8 cellular contexts compared by ENCODE assay signal in the genomic region with DNA sequence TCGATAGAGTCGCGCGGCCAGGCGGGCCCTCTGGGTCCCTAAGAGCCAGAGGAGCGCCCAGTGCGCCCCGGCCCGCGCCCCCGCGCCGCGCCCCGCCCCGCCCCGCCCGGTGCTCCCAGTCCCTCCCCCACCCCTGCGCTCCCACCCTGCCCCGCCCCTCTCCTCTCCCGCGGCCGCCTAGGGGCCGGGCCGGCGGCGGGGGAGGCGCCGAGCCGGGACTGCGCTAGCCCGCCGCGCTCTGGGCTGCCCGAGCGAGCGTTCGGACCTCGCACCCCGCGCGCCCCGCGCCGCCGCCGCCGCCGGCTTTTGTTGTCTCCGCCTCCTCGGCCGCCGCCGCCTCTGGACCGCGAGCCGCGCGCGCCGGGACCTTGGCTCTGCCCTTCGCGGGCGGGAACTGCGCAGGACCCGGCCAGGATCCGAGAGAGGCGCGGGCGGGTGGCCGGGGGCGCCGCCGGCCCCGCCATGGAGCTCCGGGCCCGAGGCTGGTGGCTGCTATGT.
DNase-seq lines count a peak whose midpoint lies in the region; ATAC-seq and TF ChIP-seq lines count a peak whose summit lies in the region.

A gene with protein sequence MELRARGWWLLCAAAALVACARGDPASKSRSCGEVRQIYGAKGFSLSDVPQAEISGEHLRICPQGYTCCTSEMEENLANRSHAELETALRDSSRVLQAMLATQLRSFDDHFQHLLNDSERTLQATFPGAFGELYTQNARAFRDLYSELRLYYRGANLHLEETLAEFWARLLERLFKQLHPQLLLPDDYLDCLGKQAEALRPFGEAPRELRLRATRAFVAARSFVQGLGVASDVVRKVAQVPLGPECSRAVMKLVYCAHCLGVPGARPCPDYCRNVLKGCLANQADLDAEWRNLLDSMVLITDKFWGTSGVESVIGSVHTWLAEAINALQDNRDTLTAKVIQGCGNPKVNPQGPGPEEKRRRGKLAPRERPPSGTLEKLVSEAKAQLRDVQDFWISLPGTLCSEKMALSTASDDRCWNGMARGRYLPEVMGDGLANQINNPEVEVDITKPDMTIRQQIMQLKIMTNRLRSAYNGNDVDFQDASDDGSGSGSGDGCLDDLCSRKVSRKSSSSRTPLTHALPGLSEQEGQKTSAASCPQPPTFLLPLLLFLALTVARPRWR (plus strand): TSS at position 207 of the 498 bp plus-strand sequence. CDS start 256 bp downstream, at position 463.

- peak within 1 kb of the TSS; percentile 81 to 96 for H3K27ac ChIP-seq in coronary artery

- DNase-seq in COLO829 (ENCODE audit: low spot score) = peak; percentile 56
- peak; percentile 34 for DNase-seq in KBM-7
- DNase-seq in T-helper 2 cell = peak in 3 of 5 experiments; percentile 30 to 72 (median 50)
- no peak for DNase-seq in coronary artery (ENCODE audit: low spot score)
- peak; percentile 79 for DNase-seq in kidney tubule cell (ENCODE audit: low spot score)
- DNase-seq in stimulated activated CD8-positive, alpha-beta memory T cell treated with anti-CD3 and anti-CD28 coated beads, Interleukin-12 subunit alpha, Interleukin-12 subunit beta, amount 100 ng/mL, for 1 hour (ENCODE audit: low read depth) = peak; percentile 30

- peak within 1 kb of the TSS; percentile 95 for H3K4me3 ChIP-seq in coronary artery

- ATAC-seq in GM19452 (IDR thresholded peaks at IDR 0.05; ENCODE audit: unreplicated experiment) (peak; percentile 49), HG02840 (IDR thresholded peaks at IDR 0.05; ENCODE audit: low FRiP score, unreplicated experiment) (no peak)

- TF ChIP-seq CTCF in coronary artery (IDR thresholded peaks at IDR 0.05) = no peak

- in situ Hi-C loops in KBM-7 (cut with MboI; ENCODE audit: low pct_unique_long_range_greater_than_20kb, low sequenced_read_pairs) = loop anchor here (25.0 kb wide), 1 partner anchor 198 kb away; no protein-coding TSS in a partner anchor
